In the genomic region with DNA sequence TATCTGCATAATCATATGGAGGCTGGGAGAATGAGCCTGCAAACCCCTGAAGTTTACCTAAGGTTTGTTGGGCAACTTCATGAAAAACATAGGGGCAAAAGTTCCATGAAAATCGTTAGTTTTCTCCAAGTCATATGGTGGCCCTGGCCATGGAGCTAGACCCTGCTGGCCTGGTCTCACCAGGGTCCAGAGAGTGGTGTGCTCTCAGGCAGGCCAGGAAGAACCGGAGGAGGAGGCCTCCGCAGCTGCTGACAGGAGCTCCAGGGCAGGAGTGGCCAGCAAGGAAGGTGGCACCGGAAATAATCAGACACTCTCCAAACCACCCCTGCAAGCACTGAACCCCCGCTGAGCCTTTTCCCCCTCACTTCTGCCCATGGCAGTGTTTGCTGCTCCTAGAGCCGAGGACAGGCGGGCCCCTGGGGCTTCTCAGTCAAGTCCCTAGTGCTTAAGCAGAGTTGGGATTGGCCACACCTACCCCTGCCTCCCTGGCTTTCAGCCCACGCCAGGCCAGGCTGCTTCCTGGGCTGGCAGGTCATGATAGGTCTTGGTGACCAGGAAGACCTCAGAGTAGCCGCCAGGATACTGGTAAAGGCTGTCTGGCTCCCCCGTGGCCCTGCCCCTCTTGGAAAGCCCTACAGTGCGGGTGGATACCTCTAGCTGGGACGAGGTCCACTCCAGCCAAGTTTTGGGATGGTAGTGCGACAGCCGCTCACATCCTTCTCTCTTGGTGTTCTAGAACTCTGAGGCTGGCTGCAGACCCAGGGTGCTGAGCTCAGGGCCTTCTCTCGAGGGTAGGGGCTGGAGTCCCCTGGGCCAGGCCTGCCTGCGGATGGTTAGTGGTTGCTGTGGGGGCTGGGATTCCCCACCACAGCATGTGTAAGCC, we compare ENCODE assay signal across 19 cellular contexts.
"Had no signal": no experiment of that assay in that cellular context is flagged by ENCODE, and none has a peak within 500 bp of the region (broad histone marks: within the 10 kb centered on the region; RNA-seq: fewer than 3 reads in every experiment).

No MANE protein-coding gene starts in this region.

- ATAC-seq: right cardiac atrium had no signal

- H3K27ac ChIP-seq: skin epidermis, stomach had no signal

- H3K27me3 ChIP-seq: stomach had no signal

- H3K9me3 ChIP-seq: stomach had no signal

- DNase-seq: activated B cell treated with CpG ODN at 0.5 μM for 24 hours; activated CD4-positive, alpha-beta memory T cell treated with anti-CD3 and anti-CD28 coated beads for 36 hours; activated CD4-positive, alpha-beta T cell treated with anti-CD3 and anti-CD28 coated beads for 4 hours; activated gamma-delta T cell treated with Interleukin-2 at 50 U/mL for 16 hours; activated T-cell treated with anti-CD3 and anti-CD28 coated beads for 4 hours; effector CD8-positive, alpha-beta T cell; right cardiac atrium; stimulated activated CD4-positive, alpha-beta T cell treated with anti-CD3 and anti-CD28 coated beads, Interleukin-15, amount 100 ng/mL, for 24 hours; stimulated activated CD4-positive, alpha-beta T cell treated with anti-CD3 and anti-CD28 coated beads, Interleukin-2, amount 100 ng/mL, for 48 hours; stomach; trophoblast cell had no signal

- H3K27ac Mint-ChIP-seq: activated CD4-positive, alpha-beta memory T cell treated with anti-CD3 and anti-CD28 coated beads for 36 hours; activated naive CD8-positive, alpha-beta T cell; activated T-helper 1 cell treated with anti-CD3 and anti-CD28 coated beads, Interleukin-12 subunit alpha, Interleukin-12 subunit beta, Interleukin-2, Interleukin-4 antibody, amounts not matched to agents 30 ng/mL and 10 ng/mL and 1 ng/mL, durations not matched to agents 14 hours and 24 hours and 36 hours; dendritic cell treated with granulocyte-macrophage colony-stimulating factor and Interleukin-4, amounts not matched to agents 40 ng/mL and 50 ng/mL, for 4 days; mesothelial cell of epicardium; nephron; T-helper 2 cell treated with Interferon-gamma antibody and Interleukin-4, amounts not matched to agents 5 μg/mL and 100 μg/mL, for 36 hours had no signal

- H3K4me3 Mint-ChIP-seq: activated B cell treated with CpG ODN at 0.5 μM for 24 hours; activated CD4-positive, alpha-beta memory T cell treated with anti-CD3 and anti-CD28 coated beads for 36 hours; activated naive CD8-positive, alpha-beta T cell; activated T-helper 1 cell treated with anti-CD3 and anti-CD28 coated beads, Interleukin-12 subunit alpha, Interleukin-12 subunit beta, Interleukin-2, Interleukin-4 antibody, amounts not matched to agents 30 ng/mL and 10 ng/mL and 1 ng/mL, durations not matched to agents 14 hours and 24 hours and 36 hours; dendritic cell treated with granulocyte-macrophage colony-stimulating factor and Interleukin-4, amounts not matched to agents 40 ng/mL and 50 ng/mL, for 4 days; mesothelial cell of epicardium; nephron; T-helper 2 cell treated with Interferon-gamma antibody and Interleukin-4, amounts not matched to agents 5 μg/mL and 100 μg/mL, for 36 hours had no signal

- H3K27me3 Mint-ChIP-seq: activated B cell treated with CpG ODN at 0.5 μM for 24 hours; activated CD4-positive, alpha-beta memory T cell treated with anti-CD3 and anti-CD28 coated beads for 36 hours; activated naive CD8-positive, alpha-beta T cell; dendritic cell treated with granulocyte-macrophage colony-stimulating factor and Interleukin-4, amounts not matched to agents 40 ng/mL and 50 ng/mL, for 4 days had no signal

- H3K9me3 Mint-ChIP-seq: activated B cell treated with CpG ODN at 0.5 μM for 24 hours; activated CD4-positive, alpha-beta memory T cell treated with anti-CD3 and anti-CD28 coated beads for 36 hours; activated T-helper 1 cell treated with anti-CD3 and anti-CD28 coated beads, Interleukin-12 subunit alpha, Interleukin-12 subunit beta, Interleukin-2, Interleukin-4 antibody, amounts not matched to agents 30 ng/mL and 10 ng/mL and 1 ng/mL, durations not matched to agents 14 hours and 24 hours and 36 hours; dendritic cell treated with granulocyte-macrophage colony-stimulating factor and Interleukin-4, amounts not matched to agents 40 ng/mL and 50 ng/mL, for 4 days; mesothelial cell of epicardium; nephron; T-helper 2 cell treated with Interferon-gamma antibody and Interleukin-4, amounts not matched to agents 5 μg/mL and 100 μg/mL, for 36 hours had no signal

- H3K4me1 Mint-ChIP-seq: activated B cell treated with CpG ODN at 0.5 μM for 24 hours had no signal

- H3K4me3 ChIP-seq: lung, skin epidermis, stomach had no signal
